ENCODE assay signal across 8 cellular contexts in the genomic region with DNA sequence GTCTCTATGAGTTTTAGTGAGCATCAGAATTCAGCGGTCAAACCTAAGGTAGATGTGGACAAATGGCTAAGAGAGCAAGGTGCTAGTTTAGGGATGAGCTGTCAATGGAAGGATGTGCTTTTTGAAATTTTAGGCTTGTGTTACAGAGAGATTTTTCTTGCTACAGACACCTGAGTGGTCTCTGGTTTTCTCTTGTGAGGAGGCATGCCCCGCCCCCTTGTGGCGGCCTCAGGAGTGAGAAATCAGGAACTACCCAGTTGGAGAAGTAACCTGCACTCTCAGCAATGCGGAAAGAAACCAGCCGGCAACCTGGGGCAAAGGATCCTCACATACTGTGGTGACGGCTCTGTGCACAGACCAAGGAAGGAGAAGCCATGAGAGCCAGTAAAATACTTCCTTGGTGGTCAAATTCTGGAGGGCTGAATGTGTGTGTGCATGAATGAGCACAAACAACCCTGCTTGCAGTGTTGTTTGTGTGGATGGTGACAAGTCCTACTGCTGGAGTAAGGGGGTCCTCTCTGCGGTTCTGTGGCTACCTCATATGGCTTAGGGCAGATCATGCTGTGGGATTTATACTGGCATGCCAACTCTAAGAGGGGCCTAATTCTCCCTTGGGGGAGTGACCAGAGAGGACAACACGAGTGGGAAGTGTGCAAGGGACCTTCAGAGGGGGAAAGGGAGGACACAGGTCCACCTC. TPM values are rescaled to one million over a fixed set of nuclear protein-coding genes. Genes with fewer than 3 reads are reported as not detected.
DNase-seq lines count a peak whose midpoint lies in the region; ATAC-seq and TF ChIP-seq lines count a peak whose summit lies in the region.

No MANE protein-coding gene starts in this region.

- H3K9me3 ChIP-seq in SJCRH30 (replicated peaks) (no peaks in the 10 kb centered on the region; the same call in none of the 2 replicates), heart right ventricle (peaks cover 0 to 12% (median 0%) of the 10 kb centered on the region in 11 donors)

- DNase-seq in ACHN, result peak; percentile 61
- peak; percentile 57 to 74 for DNase-seq in SJCRH30
- DNase-seq in activated gamma-delta T cell treated with anti-CD3 and anti-CD28 coated beads, Interleukin-2, amount 50 U/mL, for 16 hours (ENCODE audit: low read depth), result peak; percentile 58
- DNase-seq in heart right ventricle, result peak; percentile 45 to 55
- peak; percentile 49 to 59 for DNase-seq in stimulated activated CD4-positive, alpha-beta T cell treated with anti-CD3 and anti-CD28 coated beads, Interleukin-15, amount 100 ng/mL, for 1 hour (ENCODE audit: low read depth in 1 of 2, low spot score in 1 of 2)
- DNase-seq in NCI-H1048 (lab: John Stamatoyannopoulos, UW), result no peak

- H3K4me3 ChIP-seq in SJCRH30, result no peak overlapping the region
- no peak overlapping the region for H3K4me3 ChIP-seq in heart right ventricle

- WGBS in heart right ventricle, 2 donors, result 44 to 58% methylated on average over 8 of the region's 8 CpGs

- no peaks in the 10 kb centered on the region for H3K27me3 ChIP-seq in SJCRH30
- peaks cover 0 to 21% (median 0%) of the 10 kb centered on the region in 7 donors for H3K27me3 ChIP-seq in heart right ventricle

- peak in 7 of 9 donors; percentile 33 to 67 (median 43) for TF ChIP-seq CTCF in heart right ventricle (IDR thresholded peaks at IDR 0.05)

- H3K4me1 ChIP-seq in SJCRH30, result no peaks in the 10 kb centered on the region
- peaks cover 0 to 16% (median 0%) of the 10 kb centered on the region in 9 donors for H3K4me1 ChIP-seq in heart right ventricle

- ATAC-seq in GM18870 (IDR thresholded peaks at IDR 0.05; ENCODE audit: unreplicated experiment) (peak; percentile 87), HG03095 (IDR thresholded peaks at IDR 0.05; ENCODE audit: unreplicated experiment) (peak; percentile 96), heart right ventricle (peak in 4 of 8 donors; percentile 35 to 61 (median 50))

- intact Hi-C loops in heart right ventricle (cut with DNase I), result no loop called here

- H3K36me3 ChIP-seq in SJCRH30 (no peaks in the 10 kb centered on the region), heart right ventricle (no peaks in the 10 kb centered on the region)

- H3K27ac ChIP-seq in SJCRH30 (no peak overlapping the region), heart right ventricle (no peak overlapping the region)

- in situ Hi-C loops in ACHN (cut with HindIII; ENCODE audit: low pct_ligation_motif_present, low pct_unique_long_range_greater_than_20kb, low sequenced_read_pairs), result no loop called here

RNA-seq across cellular contexts. Expression of gene HSD17B4, which starts 16.7 kb away (rescaled TPM):
- total RNA-seq in SJCRH30 (2014; rRNA removed; shearing (Covaris generic)), result 140 and 141 TPM in 2 replicates
- 100 to 1,000 TPM; 193 to 325 (median 216) TPM for total RNA-seq in heart right ventricle
- 100 to 1,000 TPM; 130 to 217 TPM for polyA plus RNA-seq in heart right ventricle
